ENCODE assay signal across 2 cellular contexts in genomic region chr7:47103498-47104205, GRCh38.
TF ChIP-seq lines count a peak whose summit lies in the region.

No MANE protein-coding gene starts in this region.

TF ChIP-seq in IMR-90, 13 proteins besides CTCF, POLR2A, EP300 and RAD21:
- TF ChIP-seq ELK1 (IDR thresholded peaks at IDR 0.05; ENCODE audit: borderline replicate concordance, low read depth, low read length): no peak
- TF ChIP-seq NFE2L2 (IDR thresholded peaks at IDR 0.05; ENCODE audit: low read depth, low read length): no peak
- no peak for TF ChIP-seq CHD1 (IDR thresholded peaks at IDR 0.05; ENCODE audit: low read depth, low read length)
- no peak for TF ChIP-seq FOS (IDR thresholded peaks at IDR 0.05; ENCODE audit: low read depth, low read length)
- TF ChIP-seq RCOR1 (IDR thresholded peaks at IDR 0.05; ENCODE audit: insufficient replicate concordance, low read length): no peak
- TF ChIP-seq MAFK (IDR thresholded peaks at IDR 0.05; ENCODE audit: low read depth, low read length): no peak
- no peak for TF ChIP-seq MXI1 (IDR thresholded peaks at IDR 0.05; ENCODE audit: borderline replicate concordance, low read depth, low read length)
- no peak for TF ChIP-seq SMC3 (IDR thresholded peaks at IDR 0.05; ENCODE audit: low read depth, low read length)
- TF ChIP-seq MAZ (IDR thresholded peaks at IDR 0.05; ENCODE audit: borderline replicate concordance, low read depth, low read length): no peak
- no peak for TF ChIP-seq CEBPB (IDR thresholded peaks at IDR 0.05; ENCODE audit: low read depth, low read length)
- no peak for TF ChIP-seq RFX5 (IDR thresholded peaks at IDR 0.05; ENCODE audit: low read depth, low read length)
- TF ChIP-seq USF2 (IDR thresholded peaks at IDR 0.05; ENCODE audit: low read depth, low read length): no peak
- no peak for TF ChIP-seq BHLHE40 (IDR thresholded peaks at IDR 0.05; ENCODE audit: low read depth, low read length)

TF ChIP-seq in H1, 55 proteins besides CTCF, POLR2A, EP300 and RAD21:
- TF ChIP-seq CHD2 (IDR thresholded peaks at IDR 0.05; ENCODE audit: low read length) (no peak), ASH2L (IDR thresholded peaks at IDR 0.05; ENCODE audit: low read length) (no peak), GTF2F1 (IDR thresholded peaks at IDR 0.05; ENCODE audit: borderline replicate concordance, low read depth, low read length) (no peak), MAX (IDR thresholded peaks at IDR 0.05) (no peak), PHF8 (conservative IDR thresholded peaks at IDR 0.05; ENCODE audit: low read depth, low read length) (no peak), CHD1 (IDR thresholded peaks at IDR 0.05; ENCODE audit: low read depth, low read length) (no peak), RNF2 (IDR thresholded peaks at IDR 0.05; ENCODE audit: borderline replicate concordance, low read depth, low read length, missing control alignments, poor library complexity, severe bottlenecking) (no peak), SIN3A (conservative IDR thresholded peaks at IDR 0.05 in 1 of 2, IDR thresholded peaks at IDR 0.05 in 1 of 2; ENCODE audit: low read depth in 1 of 2, low read length in 2 of 2) (no peak), TAF7 (optimal IDR thresholded peaks at IDR 0.05; ENCODE audit: borderline replicate concordance, low read depth, low read length) (no peak), USF2 (IDR thresholded peaks at IDR 0.05; ENCODE audit: low read length) (no peak), SAP30 (IDR thresholded peaks at IDR 0.05; ENCODE audit: insufficient read depth, insufficient replicate concordance, low read length) (no peak), CEBPB (IDR thresholded peaks at IDR 0.05; ENCODE audit: low read depth, low read length) (no peak), EZH2 (IDR thresholded peaks at IDR 0.05; ENCODE audit: low read depth, low read length, severe bottlenecking) (no peak), BACH1 (IDR thresholded peaks at IDR 0.05; ENCODE audit: low read length) (no peak), ZNF274 (IDR thresholded peaks at IDR 0.05; ENCODE audit: borderline replicate concordance, extremely low read depth, low read length) (no peak), KDM1A (IDR thresholded peaks at IDR 0.05; ENCODE audit: borderline replicate concordance, low read length) (no peak), RFX5 (IDR thresholded peaks at IDR 0.05; ENCODE audit: borderline replicate concordance, low read depth, low read length) (no peak), NANOG (IDR thresholded peaks at IDR 0.05; ENCODE audit: insufficient read depth, low read depth, low read length, poor library complexity, severe bottlenecking) (no peak), KDM4A (IDR thresholded peaks at IDR 0.05; ENCODE audit: low read depth, low read length, severe bottlenecking) (no peak), TCF12 (IDR thresholded peaks at IDR 0.05; ENCODE audit: low read depth, low read length) (no peak)
